1 cellular context compared by ENCODE assay signal in the genomic region with DNA sequence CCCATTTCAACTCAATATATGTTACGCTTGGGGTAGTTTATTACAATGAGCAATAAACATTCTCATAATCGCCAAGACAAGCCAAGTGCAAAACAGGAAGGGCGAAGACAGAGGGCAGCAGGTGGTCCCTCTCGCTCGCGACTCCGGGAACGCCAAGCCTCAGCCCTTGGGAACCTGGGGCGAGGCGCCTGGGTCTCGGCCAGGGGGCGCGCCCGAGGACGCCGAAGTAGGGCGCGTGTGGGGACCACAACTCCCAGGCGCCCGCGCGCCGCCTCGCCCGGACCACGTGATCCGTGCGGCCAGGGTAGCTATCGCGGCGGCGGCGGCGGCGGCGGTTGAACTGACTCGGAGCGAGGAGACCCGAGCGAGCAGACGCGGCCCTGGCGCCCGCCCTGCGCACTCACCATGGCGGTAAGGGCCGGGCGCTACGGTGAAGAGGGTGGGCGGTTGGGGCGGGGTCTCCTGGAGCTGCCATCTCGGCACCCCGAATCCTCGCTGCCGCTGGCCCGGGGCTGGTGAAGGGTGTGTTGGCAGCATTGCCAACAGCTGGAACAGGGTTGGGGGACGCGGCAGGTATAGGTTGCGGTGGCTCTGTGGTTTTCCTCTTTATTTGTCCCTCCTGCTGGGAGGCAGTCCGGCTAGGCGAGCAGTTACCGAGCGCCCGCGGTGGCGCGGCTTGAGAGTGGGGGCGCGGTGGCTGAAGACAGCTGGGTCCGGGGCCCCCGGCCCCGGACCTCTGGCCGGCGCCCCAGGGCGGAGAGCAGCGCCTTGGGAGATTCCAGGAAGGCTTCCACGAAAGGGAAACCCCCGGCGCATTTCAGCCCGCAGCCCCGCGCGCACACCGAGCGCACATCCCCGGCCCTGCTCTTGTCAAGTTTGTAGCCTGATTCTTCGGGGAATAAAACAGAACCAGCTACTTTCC.
TF ChIP-seq lines count a peak whose summit lies in the region.

A gene with protein sequence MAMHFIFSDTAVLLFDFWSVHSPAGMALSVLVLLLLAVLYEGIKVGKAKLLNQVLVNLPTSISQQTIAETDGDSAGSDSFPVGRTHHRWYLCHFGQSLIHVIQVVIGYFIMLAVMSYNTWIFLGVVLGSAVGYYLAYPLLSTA (plus strand): TSS at position 338 of the 922 bp plus-strand sequence. CDS start 68 bp downstream, at position 406.

TF ChIP-seq in HepG2, 621 proteins besides CTCF, POLR2A, EP300 and RAD21 (continued from another document and continues in another):
- TF ChIP-seq, protein P1, sequence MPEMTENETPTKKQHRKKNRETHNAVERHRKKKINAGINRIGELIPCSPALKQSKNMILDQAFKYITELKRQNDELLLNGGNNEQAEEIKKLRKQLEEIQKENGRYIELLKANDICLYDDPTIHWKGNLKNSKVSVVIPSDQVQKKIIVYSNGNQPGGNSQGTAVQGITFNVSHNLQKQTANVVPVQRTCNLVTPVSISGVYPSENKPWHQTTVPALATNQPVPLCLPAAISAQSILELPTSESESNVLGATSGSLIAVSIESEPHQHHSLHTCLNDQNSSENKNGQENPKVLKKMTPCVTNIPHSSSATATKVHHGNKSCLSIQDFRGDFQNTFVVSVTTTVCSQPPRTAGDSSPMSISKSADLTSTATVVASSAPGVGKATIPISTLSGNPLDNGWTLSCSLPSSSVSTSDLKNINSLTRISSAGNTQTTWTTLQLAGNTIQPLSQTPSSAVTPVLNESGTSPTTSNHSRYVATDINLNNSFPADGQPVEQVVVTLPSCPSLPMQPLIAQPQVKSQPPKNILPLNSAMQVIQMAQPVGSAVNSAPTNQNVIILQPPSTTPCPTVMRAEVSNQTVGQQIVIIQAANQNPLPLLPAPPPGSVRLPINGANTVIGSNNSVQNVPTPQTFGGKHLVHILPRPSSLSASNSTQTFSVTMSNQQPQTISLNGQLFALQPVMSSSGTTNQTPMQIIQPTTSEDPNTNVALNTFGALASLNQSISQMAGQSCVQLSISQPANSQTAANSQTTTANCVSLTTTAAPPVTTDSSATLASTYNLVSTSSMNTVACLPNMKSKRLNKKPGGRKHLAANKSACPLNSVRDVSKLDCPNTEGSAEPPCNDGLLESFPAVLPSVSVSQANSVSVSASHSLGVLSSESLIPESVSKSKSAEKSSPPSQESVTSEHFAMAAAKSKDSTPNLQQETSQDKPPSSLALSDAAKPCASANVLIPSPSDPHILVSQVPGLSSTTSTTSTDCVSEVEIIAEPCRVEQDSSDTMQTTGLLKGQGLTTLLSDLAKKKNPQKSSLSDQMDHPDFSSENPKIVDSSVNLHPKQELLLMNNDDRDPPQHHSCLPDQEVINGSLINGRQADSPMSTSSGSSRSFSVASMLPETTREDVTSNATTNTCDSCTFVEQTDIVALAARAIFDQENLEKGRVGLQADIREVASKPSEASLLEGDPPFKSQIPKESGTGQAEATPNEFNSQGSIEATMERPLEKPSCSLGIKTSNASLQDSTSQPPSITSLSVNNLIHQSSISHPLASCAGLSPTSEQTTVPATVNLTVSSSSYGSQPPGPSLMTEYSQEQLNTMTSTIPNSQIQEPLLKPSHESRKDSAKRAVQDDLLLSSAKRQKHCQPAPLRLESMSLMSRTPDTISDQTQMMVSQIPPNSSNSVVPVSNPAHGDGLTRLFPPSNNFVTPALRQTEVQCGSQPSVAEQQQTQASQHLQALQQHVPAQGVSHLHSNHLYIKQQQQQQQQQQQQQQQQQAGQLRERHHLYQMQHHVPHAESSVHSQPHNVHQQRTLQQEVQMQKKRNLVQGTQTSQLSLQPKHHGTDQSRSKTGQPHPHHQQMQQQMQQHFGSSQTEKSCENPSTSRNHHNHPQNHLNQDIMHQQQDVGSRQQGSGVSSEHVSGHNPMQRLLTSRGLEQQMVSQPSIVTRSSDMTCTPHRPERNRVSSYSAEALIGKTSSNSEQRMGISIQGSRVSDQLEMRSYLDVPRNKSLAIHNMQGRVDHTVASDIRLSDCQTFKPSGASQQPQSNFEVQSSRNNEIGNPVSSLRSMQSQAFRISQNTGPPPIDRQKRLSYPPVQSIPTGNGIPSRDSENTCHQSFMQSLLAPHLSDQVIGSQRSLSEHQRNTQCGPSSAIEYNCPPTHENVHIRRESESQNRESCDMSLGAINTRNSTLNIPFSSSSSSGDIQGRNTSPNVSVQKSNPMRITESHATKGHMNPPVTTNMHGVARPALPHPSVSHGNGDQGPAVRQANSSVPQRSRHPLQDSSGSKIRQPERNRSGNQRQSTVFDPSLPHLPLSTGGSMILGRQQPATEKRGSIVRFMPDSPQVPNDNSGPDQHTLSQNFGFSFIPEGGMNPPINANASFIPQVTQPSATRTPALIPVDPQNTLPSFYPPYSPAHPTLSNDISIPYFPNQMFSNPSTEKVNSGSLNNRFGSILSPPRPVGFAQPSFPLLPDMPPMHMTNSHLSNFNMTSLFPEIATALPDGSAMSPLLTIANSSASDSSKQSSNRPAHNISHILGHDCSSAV (CRISPR knock-in tag; IDR thresholded peaks at IDR 0.05; ENCODE audit: borderline replicate concordance) = no peak
- TF ChIP-seq ZEB1 (IDR thresholded peaks at IDR 0.05; ENCODE audit: insufficient replicate concordance, low read depth) = no peak
- TF ChIP-seq NR3C1 (CRISPR knock-in tag; IDR thresholded peaks at IDR 0.05) = no peak
- no peak for TF ChIP-seq ZNF12 (CRISPR knock-in tag; IDR thresholded peaks at IDR 0.05)
- TF ChIP-seq POGZ (CRISPR knock-in tag; IDR thresholded peaks at IDR 0.05) = no peak; the same call in 1 of the 2 replicates
- TF ChIP-seq, protein P2, sequence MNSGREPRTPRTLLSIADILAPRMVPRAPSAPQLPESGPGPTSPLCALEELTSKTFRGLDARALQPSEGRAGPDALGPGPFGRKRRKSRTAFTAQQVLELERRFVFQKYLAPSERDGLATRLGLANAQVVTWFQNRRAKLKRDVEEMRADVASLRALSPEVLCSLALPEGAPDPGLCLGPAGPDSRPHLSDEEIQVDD (CRISPR knock-in tag; IDR thresholded peaks at IDR 0.05; ENCODE audit: borderline replicate concordance) = no peak
- TF ChIP-seq NFE2L1 (CRISPR knock-in tag; IDR thresholded peaks at IDR 0.05; ENCODE audit: borderline replicate concordance) = no peak
- no peak for TF ChIP-seq KDM4B (CRISPR knock-in tag; IDR thresholded peaks at IDR 0.05)
- no peak for TF ChIP-seq ZNF577 (CRISPR knock-in tag; IDR thresholded peaks at IDR 0.05; ENCODE audit: borderline replicate concordance, low read depth)
- TF ChIP-seq MIER3 (CRISPR knock-in tag; IDR thresholded peaks at IDR 0.05; ENCODE audit: borderline replicate concordance) = peak; percentile 34; the same call in 1 of the 2 replicates
- no peak for TF ChIP-seq ZFP41 (CRISPR knock-in tag; IDR thresholded peaks at IDR 0.05; ENCODE audit: borderline replicate concordance)
- no peak for TF ChIP-seq SMARCC2 (IDR thresholded peaks at IDR 0.05)
- no peak for TF ChIP-seq ATF1 (CRISPR knock-in tag; IDR thresholded peaks at IDR 0.05)
- no peak for TF ChIP-seq MTF2 (CRISPR knock-in tag; IDR thresholded peaks at IDR 0.05; ENCODE audit: borderline replicate concordance)
- TF ChIP-seq CCAR2 (optimal IDR thresholded peaks at IDR 0.05; ENCODE audit: low read depth, low read length) = no peak
- no peak for TF ChIP-seq EED (CRISPR knock-in tag; IDR thresholded peaks at IDR 0.05)
- TF ChIP-seq, protein P3, sequence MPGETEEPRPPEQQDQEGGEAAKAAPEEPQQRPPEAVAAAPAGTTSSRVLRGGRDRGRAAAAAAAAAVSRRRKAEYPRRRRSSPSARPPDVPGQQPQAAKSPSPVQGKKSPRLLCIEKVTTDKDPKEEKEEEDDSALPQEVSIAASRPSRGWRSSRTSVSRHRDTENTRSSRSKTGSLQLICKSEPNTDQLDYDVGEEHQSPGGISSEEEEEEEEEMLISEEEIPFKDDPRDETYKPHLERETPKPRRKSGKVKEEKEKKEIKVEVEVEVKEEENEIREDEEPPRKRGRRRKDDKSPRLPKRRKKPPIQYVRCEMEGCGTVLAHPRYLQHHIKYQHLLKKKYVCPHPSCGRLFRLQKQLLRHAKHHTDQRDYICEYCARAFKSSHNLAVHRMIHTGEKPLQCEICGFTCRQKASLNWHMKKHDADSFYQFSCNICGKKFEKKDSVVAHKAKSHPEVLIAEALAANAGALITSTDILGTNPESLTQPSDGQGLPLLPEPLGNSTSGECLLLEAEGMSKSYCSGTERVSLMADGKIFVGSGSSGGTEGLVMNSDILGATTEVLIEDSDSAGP (CRISPR knock-in tag; IDR thresholded peaks at IDR 0.05; ENCODE audit: borderline replicate concordance) = peak; percentile 74; the same call in 1 of the 2 replicates
- no peak for TF ChIP-seq RELA (CRISPR knock-in tag; IDR thresholded peaks at IDR 0.05)
- no peak for TF ChIP-seq ZNF564 (CRISPR knock-in tag; IDR thresholded peaks at IDR 0.05)
- peak; percentile 29 for TF ChIP-seq MED8 (CRISPR knock-in tag; IDR thresholded peaks at IDR 0.05; ENCODE audit: insufficient replicate concordance)
- TF ChIP-seq, protein P4, sequence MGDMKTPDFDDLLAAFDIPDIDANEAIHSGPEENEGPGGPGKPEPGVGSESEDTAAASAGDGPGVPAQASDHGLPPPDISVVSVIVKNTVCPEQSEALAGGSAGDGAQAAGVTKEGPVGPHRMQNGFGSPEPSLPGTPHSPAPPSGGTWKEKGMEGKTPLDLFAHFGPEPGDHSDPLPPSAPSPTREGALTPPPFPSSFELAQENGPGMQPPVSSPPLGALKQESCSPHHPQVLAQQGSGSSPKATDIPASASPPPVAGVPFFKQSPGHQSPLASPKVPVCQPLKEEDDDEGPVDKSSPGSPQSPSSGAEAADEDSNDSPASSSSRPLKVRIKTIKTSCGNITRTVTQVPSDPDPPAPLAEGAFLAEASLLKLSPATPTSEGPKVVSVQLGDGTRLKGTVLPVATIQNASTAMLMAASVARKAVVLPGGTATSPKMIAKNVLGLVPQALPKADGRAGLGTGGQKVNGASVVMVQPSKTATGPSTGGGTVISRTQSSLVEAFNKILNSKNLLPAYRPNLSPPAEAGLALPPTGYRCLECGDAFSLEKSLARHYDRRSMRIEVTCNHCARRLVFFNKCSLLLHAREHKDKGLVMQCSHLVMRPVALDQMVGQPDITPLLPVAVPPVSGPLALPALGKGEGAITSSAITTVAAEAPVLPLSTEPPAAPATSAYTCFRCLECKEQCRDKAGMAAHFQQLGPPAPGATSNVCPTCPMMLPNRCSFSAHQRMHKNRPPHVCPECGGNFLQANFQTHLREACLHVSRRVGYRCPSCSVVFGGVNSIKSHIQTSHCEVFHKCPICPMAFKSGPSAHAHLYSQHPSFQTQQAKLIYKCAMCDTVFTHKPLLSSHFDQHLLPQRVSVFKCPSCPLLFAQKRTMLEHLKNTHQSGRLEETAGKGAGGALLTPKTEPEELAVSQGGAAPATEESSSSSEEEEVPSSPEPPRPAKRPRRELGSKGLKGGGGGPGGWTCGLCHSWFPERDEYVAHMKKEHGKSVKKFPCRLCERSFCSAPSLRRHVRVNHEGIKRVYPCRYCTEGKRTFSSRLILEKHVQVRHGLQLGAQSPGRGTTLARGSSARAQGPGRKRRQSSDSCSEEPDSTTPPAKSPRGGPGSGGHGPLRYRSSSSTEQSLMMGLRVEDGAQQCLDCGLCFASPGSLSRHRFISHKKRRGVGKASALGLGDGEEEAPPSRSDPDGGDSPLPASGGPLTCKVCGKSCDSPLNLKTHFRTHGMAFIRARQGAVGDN (CRISPR knock-in tag; IDR thresholded peaks at IDR 0.05) = peak; percentile 79
- no peak for TF ChIP-seq RBM39 (IDR thresholded peaks at IDR 0.05; ENCODE audit: low read depth, low read length, poor library complexity, severe bottlenecking)
- TF ChIP-seq TP53 (CRISPR knock-in tag; conservative IDR thresholded peaks at IDR 0.05) = 0 out of 2 replicates have a peak, but pooled peaks have one; percentile 45
- peak; percentile 65; the same call in 1 of the 2 replicates for TF ChIP-seq ZBTB7B (CRISPR knock-in tag; IDR thresholded peaks at IDR 0.05)
- no peak for TF ChIP-seq CREM (IDR thresholded peaks at IDR 0.05)
- TF ChIP-seq CREM (CRISPR knock-in tag; IDR thresholded peaks at IDR 0.05) = no peak
- TF ChIP-seq YEATS4 (CRISPR knock-in tag; IDR thresholded peaks at IDR 0.05; ENCODE audit: borderline replicate concordance) = peak; percentile 43; the same call in 1 of the 2 replicates
- no peak for TF ChIP-seq ZNF354B (CRISPR knock-in tag; IDR thresholded peaks at IDR 0.05)
- TF ChIP-seq, protein P5, sequence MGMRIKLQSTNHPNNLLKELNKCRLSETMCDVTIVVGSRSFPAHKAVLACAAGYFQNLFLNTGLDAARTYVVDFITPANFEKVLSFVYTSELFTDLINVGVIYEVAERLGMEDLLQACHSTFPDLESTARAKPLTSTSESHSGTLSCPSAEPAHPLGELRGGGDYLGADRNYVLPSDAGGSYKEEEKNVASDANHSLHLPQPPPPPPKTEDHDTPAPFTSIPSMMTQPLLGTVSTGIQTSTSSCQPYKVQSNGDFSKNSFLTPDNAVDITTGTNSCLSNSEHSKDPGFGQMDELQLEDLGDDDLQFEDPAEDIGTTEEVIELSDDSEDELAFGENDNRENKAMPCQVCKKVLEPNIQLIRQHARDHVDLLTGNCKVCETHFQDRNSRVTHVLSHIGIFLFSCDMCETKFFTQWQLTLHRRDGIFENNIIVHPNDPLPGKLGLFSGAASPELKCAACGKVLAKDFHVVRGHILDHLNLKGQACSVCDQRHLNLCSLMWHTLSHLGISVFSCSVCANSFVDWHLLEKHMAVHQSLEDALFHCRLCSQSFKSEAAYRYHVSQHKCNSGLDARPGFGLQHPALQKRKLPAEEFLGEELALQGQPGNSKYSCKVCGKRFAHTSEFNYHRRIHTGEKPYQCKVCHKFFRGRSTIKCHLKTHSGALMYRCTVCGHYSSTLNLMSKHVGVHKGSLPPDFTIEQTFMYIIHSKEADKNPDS (CRISPR knock-in tag; IDR thresholded peaks at IDR 0.05) = no peak
- TF ChIP-seq, protein P6, sequence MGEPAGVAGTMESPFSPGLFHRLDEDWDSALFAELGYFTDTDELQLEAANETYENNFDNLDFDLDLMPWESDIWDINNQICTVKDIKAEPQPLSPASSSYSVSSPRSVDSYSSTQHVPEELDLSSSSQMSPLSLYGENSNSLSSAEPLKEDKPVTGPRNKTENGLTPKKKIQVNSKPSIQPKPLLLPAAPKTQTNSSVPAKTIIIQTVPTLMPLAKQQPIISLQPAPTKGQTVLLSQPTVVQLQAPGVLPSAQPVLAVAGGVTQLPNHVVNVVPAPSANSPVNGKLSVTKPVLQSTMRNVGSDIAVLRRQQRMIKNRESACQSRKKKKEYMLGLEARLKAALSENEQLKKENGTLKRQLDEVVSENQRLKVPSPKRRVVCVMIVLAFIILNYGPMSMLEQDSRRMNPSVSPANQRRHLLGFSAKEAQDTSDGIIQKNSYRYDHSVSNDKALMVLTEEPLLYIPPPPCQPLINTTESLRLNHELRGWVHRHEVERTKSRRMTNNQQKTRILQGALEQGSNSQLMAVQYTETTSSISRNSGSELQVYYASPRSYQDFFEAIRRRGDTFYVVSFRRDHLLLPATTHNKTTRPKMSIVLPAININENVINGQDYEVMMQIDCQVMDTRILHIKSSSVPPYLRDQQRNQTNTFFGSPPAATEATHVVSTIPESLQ (CRISPR knock-in tag; conservative IDR thresholded peaks at IDR 0.05) = no peak
- peak; percentile 48; the same call in 1 of the 2 replicates for TF ChIP-seq ZNF615 (CRISPR knock-in tag; IDR thresholded peaks at IDR 0.05; ENCODE audit: borderline replicate concordance)
- TF ChIP-seq SMC3 (IDR thresholded peaks at IDR 0.05; ENCODE audit: low read length) = no peak
- TF ChIP-seq FOXA3 (CRISPR knock-in tag; IDR thresholded peaks at IDR 0.05) = peak; percentile 61; the same call in 1 of the 2 replicates
- TF ChIP-seq MEIS1 (CRISPR knock-in tag; IDR thresholded peaks at IDR 0.05; ENCODE audit: borderline replicate concordance) = no peak
- TF ChIP-seq SOX13 (IDR thresholded peaks at IDR 0.05) = no peak
- peak in 1 of 2 experiments; percentile 45; a peak in 1 of 4 replicates for TF ChIP-seq SOX13 (CRISPR knock-in tag; conservative IDR thresholded peaks at IDR 0.05 in 1 of 2, IDR thresholded peaks at IDR 0.05 in 1 of 2)
- TF ChIP-seq ZSCAN22 (CRISPR knock-in tag; IDR thresholded peaks at IDR 0.05) = no peak
- peak; percentile 40; the same call in 1 of the 2 replicates for TF ChIP-seq ZNF746 (CRISPR knock-in tag; IDR thresholded peaks at IDR 0.05)
- peak; percentile 73 for TF ChIP-seq HOXA3 (CRISPR knock-in tag; IDR thresholded peaks at IDR 0.05)
